Comparison of ENCODE assay signal across 24 cellular contexts in the genomic region with DNA sequence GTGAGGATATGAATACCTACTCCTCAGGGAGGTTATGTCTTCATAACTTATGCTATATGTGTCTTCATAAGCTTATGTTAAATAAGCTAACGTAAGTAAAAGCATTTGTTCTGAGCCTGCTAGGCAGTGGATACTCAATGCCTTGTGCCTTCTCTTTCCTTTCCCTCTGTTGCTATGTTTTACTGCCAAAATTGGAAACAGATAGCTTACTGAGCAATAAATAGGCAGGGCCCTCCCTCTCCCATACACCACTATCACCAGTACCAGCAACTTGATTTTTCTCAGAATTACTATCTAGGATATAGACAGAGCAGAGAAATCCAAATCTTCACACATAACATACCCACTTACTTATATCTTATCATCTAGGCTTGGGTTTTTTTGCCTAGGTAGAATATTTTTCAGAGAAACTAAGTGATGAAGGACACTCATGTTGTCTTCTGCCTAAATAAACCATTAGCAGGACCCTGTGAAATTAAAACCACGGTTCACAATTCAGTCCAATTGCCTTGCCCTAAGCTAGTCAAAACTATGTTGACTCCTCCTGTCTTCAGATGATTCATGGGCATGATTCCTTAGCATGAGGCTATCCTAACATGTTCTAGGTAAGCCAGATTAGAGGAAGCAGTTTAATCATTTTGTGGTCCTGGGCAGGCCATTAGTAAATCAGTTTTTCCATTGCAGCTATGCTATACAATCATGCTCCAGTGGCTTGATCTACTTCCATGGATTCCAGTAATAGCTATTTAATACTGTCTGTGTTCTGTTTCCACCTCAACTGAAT. TPM values are rescaled to one million over a fixed set of nuclear protein-coding genes. Genes with fewer than 3 reads are reported as not detected.
DNase-seq lines count a peak whose midpoint lies in the region; ATAC-seq and TF ChIP-seq lines count a peak whose summit lies in the region.
"Had no signal": no experiment of that assay in that cellular context is flagged by ENCODE, and none has a peak within 500 bp of the region (broad histone marks: within the 10 kb centered on the region; RNA-seq: fewer than 3 reads in every experiment).

No MANE protein-coding gene starts in this region.

- BruUV-seq in mammary epithelial cell (replicated peaks; lab: Mats Ljungman, UMichigan), result no TSS peak

- intact Hi-C loops in Right ventricle myocardium inferior (cut with DNase I), result no loop called here
- intact Hi-C loops in cardiac septum (cut with DNase I), result loop anchor here (5.0 kb wide), 1 partner anchor 145 kb away; no protein-coding TSS in a partner anchor
- intact Hi-C loops in mammary epithelial cell (cut with micrococcal nuclease), result no loop called here
- intact Hi-C loops in testis (cut with DNase I; ENCODE audit: low total_unique reads), result no loop called here

- dilution Hi-C loops in mammary epithelial cell (cut with HindIII; ENCODE audit: low sequenced_read_pairs), result no loop called here

- WGBS in mammary epithelial cell (ENCODE audit: low coverage, missing lambda C conversion rate), result 94% methylated on average over 2 of the region's 2 CpGs
- WGBS in testis, 2 donors, result 79 to 80% methylated on average over 2 of the region's 2 CpGs

- H3K27me3 ChIP-seq in mammary epithelial cell (ENCODE audit: insufficient read depth, low read length) (no peaks in the 10 kb centered on the region), right atrium auricular region (no peaks in the 10 kb centered on the region), testis (no peaks in the 10 kb centered on the region)
- H3K27me3 ChIP-seq: pancreas, transverse colon had no signal

- peak; percentile 66 for ATAC-seq in Right ventricle myocardium inferior

- no peaks in the 10 kb centered on the region for H4K20me1 ChIP-seq in mammary epithelial cell (ENCODE audit: insufficient read depth, low read length)

- H3K4me1 ChIP-seq in mammary epithelial cell (ENCODE audit: insufficient read depth, low read length), result peaks cover 17% of the 10 kb centered on the region
- H3K4me1 ChIP-seq in right atrium auricular region, result peaks cover 0 to 32% of the 10 kb centered on the region in 2 donors
- H3K4me1 ChIP-seq in testis, result peaks cover 10% of the 10 kb centered on the region
- H3K4me1 ChIP-seq: pancreas, transverse colon had no signal

- H3K4me2 ChIP-seq in mammary epithelial cell (ENCODE audit: insufficient read depth, low read depth, low read length), result no peak overlapping the region
- H3K4me2 ChIP-seq: SK-N-SH had no signal

- H3K9me3 ChIP-seq in mammary epithelial cell (replicated peaks; ENCODE audit: insufficient read depth, low read length), result peaks cover 8% of the 10 kb centered on the region
- no peaks in the 10 kb centered on the region for H3K9me3 ChIP-seq in right atrium auricular region
- no peaks in the 10 kb centered on the region for H3K9me3 ChIP-seq in testis
- H3K9me3 ChIP-seq: pancreas, SK-N-SH, transverse colon had no signal

- no peak overlapping the region for H3K9ac ChIP-seq in mammary epithelial cell (ENCODE audit: insufficient read depth, low read length)
- H3K9ac ChIP-seq: SK-N-SH had no signal

- CTCF ChIA-PET in mammary epithelial cell (lab: Charles Lee; ENCODE audit: low non-redundant PET), result no interaction called here

- TF ChIP-seq CTCF in mammary epithelial cell (conservative IDR thresholded peaks at IDR 0.05 in 1 of 2, IDR thresholded peaks at IDR 0.05 in 1 of 2; ENCODE audit: extremely low read depth in 1 of 2, insufficient read depth in 1 of 2, low read depth in 1 of 2, low read length in 2 of 2) (no peak), right atrium auricular region (IDR thresholded peaks at IDR 0.05) (no peak), testis (IDR thresholded peaks at IDR 0.05) (no peak)

- DNase-seq in Right ventricle myocardium inferior (ENCODE audit: missing footprints), result no peak
- no peak for DNase-seq in cardiac septum (ENCODE audit: low spot score)
- peak; percentile 68 for DNase-seq in mammary epithelial cell
- DNase-seq in right atrium auricular region (ENCODE audit: low spot score), result no peak
- no peak for DNase-seq in testis
- DNase-seq in hepatic stellate cell (ENCODE audit: low spot score), result no peak
- DNase-seq in SHP77 treated with DMSO at 0.1 percent for 48 hours (lab: John Stamatoyannopoulos, UW), result no peak
- no peak for DNase-seq in NCI-H1105 treated with DMSO at 0.1 percent for 48 hours (lab: John Stamatoyannopoulos, UW)
- DNase-seq: activated B cell treated with CpG ODN at 0.5 μM for 24 hours; activated CD8-positive, alpha-beta memory T cell treated with anti-CD3 and anti-CD28 coated beads for 24 hours; activated naive CD4-positive, alpha-beta T cell treated with anti-CD3 and anti-CD28 coated beads for 36 hours; activated T-cell treated with anti-CD3 and anti-CD28 coated beads, Interleukin-2, amount 50 U/mL, for 1 hour; aorta; dermis blood vessel endothelial cell; head of caudate nucleus; NCI-H1694 treated with DMSO at 0.1 percent for 48 hours; NCI-H526 treated with DMSO at 0.1 percent for 48 hours; pancreas; SK-N-SH; stimulated activated CD4-positive, alpha-beta T cell treated with anti-CD3 and anti-CD28 coated beads, Interleukin-12 subunit alpha, Interleukin-12 subunit beta, amount 100 ng/mL, for 4 hours; stimulated activated CD4-positive, alpha-beta T cell treated with anti-CD3 and anti-CD28 coated beads, Interleukin-4, amount 100 ng/mL, for 4 hours; stimulated activated naive CD4-positive, alpha-beta T cell treated with Interleukin-2 at 50 U/mL for 16 hours; T-helper 9 cell; transverse colon had no signal

- no peak for TF ChIP-seq POLR2A in testis (IDR thresholded peaks at IDR 0.05)

- H3K4me3 ChIP-seq in mammary epithelial cell (replicated peaks in 1 of 3; ENCODE audit: insufficient read depth in 1 of 3, low read depth in 2 of 3, low read length in 3 of 3) (no peak overlapping the region), right atrium auricular region (no peak overlapping the region), testis (no peak overlapping the region)
- H3K4me3 ChIP-seq: pancreas, transverse colon had no signal

- no peaks in the 10 kb centered on the region for H3K79me2 ChIP-seq in mammary epithelial cell (ENCODE audit: insufficient read depth, low read length)

- H3K36me3 ChIP-seq in mammary epithelial cell (ENCODE audit: insufficient read depth, low read length) (no peaks in the 10 kb centered on the region), right atrium auricular region (no peaks in the 10 kb centered on the region), testis (ENCODE audit: low read depth, missing control alignments) (no peaks in the 10 kb centered on the region)
- H3K36me3 ChIP-seq: pancreas, transverse colon had no signal

- in situ Hi-C loops in mammary epithelial cell (cut with MboI; ENCODE audit: low sequenced_read_pairs in 2 of 2), result loop anchor here in 1 of 2 donors (25.0 kb wide), 1 partner anchor 105 kb away; the partner anchor contains the start of gene LRRC8B

- H3K27ac ChIP-seq in mammary epithelial cell (ENCODE audit: insufficient read depth, low read depth, low read length), result no peak overlapping the region
- H3K27ac ChIP-seq in right atrium auricular region, result peak overlapping the region; percentile 46 to 62
- peak overlapping the region; percentile 34 to 71 for H3K27ac ChIP-seq in testis
- H3K27ac ChIP-seq: pancreas, transverse colon had no signal

- no peak overlapping the region for H2AFZ ChIP-seq in mammary epithelial cell (ENCODE audit: low read depth, low read length)

RNA-seq across cellular contexts. Expression of gene LRRC8C, which starts 15.9 kb away (rescaled TPM):
- total RNA-seq in Right ventricle myocardium inferior (7.7 TPM), cardiac septum (8.3 TPM), mammary epithelial cell (10 to 100 TPM in 1 of 2 donors, 1 to 10 TPM in 1; 6.5 to 17.2 TPM), right atrium auricular region (10 to 100 TPM in 1 of 2 donors, 1 to 10 TPM in 1; 9.0 to 11.5 TPM), testis (10 to 100 TPM; 16.2 to 19.8 TPM)
- polyA plus RNA-seq in mammary epithelial cell (12.7 TPM), testis (ENCODE audit: insufficient read depth, low read depth, low replicate concordance) (8.2 TPM)
- polyA minus RNA-seq in mammary epithelial cell, result 10.6 TPM
